Comparison of ENCODE assay signal across 23 cellular contexts in the genomic region with DNA sequence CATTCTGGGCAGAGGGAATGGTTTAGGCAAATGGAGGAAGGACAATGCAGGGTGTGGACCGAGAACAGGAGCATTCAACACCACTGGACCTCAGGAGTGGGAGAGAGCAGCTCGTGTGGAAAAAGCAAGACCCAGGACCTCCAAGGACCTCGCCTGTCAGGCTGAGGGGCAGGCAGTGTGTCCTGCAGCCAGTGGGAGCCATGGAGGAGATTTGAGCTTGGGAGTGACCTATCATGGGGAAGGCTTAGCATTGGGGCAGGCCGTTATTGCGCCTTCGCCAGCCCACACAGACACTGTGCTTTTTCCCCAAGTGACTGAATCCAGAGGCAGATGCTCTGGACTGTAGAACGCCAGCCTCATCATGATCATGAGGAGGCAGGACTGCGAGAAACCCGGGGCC. TPM values are rescaled to one million over a fixed set of nuclear protein-coding genes. Genes with fewer than 3 reads are reported as not detected.
"Had no signal": no experiment of that assay in that cellular context is flagged by ENCODE, and none has a peak within 500 bp of the region (broad histone marks: within the 10 kb centered on the region; RNA-seq: fewer than 3 reads in every experiment).

No MANE protein-coding gene starts in this region.

- H3K27ac Mint-ChIP-seq: activated CD4-positive, alpha-beta memory T cell treated with anti-CD3 and anti-CD28 coated beads, Interleukin-2, amount 10 ng/mL, durations not matched to agents 7 days and 5 days; activated CD4-positive, alpha-beta T cell treated with anti-CD3 and anti-CD28 coated beads for 36 hours; activated naive CD8-positive, alpha-beta T cell treated with anti-CD3 and anti-CD28 coated beads for 36 hours; endodermal cell; nephron progenitor cell; type B pancreatic cell had no signal

- H3K4me2 ChIP-seq: smooth muscle cell had no signal

- H3K4me3 Mint-ChIP-seq: activated CD4-positive, alpha-beta memory T cell treated with anti-CD3 and anti-CD28 coated beads, Interleukin-2, amount 10 ng/mL, durations not matched to agents 7 days and 5 days; activated CD4-positive, alpha-beta T cell treated with anti-CD3 and anti-CD28 coated beads for 36 hours; activated naive CD8-positive, alpha-beta T cell treated with anti-CD3 and anti-CD28 coated beads for 36 hours; activated T-cell treated with anti-CD3 and anti-CD28 coated beads, Interleukin-2, amount 50 U/mL, for 4 hours; central memory CD8-positive, alpha-beta T cell; endodermal cell; nephron progenitor cell; type B pancreatic cell had no signal

- H3K4me1 ChIP-seq: prostate gland, suprapubic skin had no signal

- H3K36me3 ChIP-seq: brain microvascular endothelial cell, gastroesophageal sphincter, prostate gland, suprapubic skin had no signal

- H3K9me3 ChIP-seq: gastroesophageal sphincter, prostate gland, suprapubic skin had no signal

- H3K36me3 Mint-ChIP-seq: activated naive CD8-positive, alpha-beta T cell treated with anti-CD3 and anti-CD28 coated beads for 36 hours; type B pancreatic cell had no signal

- H3K27ac ChIP-seq: brain microvascular endothelial cell, gastroesophageal sphincter, prostate gland, suprapubic skin had no signal

- H3K27me3 ChIP-seq: brain microvascular endothelial cell had no signal

- ATAC-seq: activated CD4-positive, alpha-beta T cell treated with anti-CD3 and anti-CD28 coated beads for 36 hours; activated T-cell treated with anti-CD3 and anti-CD28 coated beads, Interleukin-2, amount 50 U/mL, for 4 hours; gastroesophageal sphincter; right cardiac atrium; stimulated activated naive CD8-positive, alpha-beta T cell treated with anti-CD3 and anti-CD28 coated beads, Interleukin-15, Interleukin-2, amounts not matched to agents 100 U/mL and 50 U/mL, for 24 hours had no signal

- DNase-seq: activated CD4-positive, alpha-beta memory T cell treated with anti-CD3 and anti-CD28 coated beads, Interleukin-2, amount 10 ng/mL, durations not matched to agents 7 days and 5 days; activated CD4-positive, alpha-beta T cell treated with anti-CD3 and anti-CD28 coated beads for 36 hours; activated effector memory CD4-positive, alpha-beta T cell treated with anti-CD3 and anti-CD28 coated beads, Interleukin-2, amount 50 U/mL, for 16 hours; activated naive CD8-positive, alpha-beta T cell treated with anti-CD3 and anti-CD28 coated beads for 36 hours; activated T-cell treated with anti-CD3 and anti-CD28 coated beads, Interleukin-2, amount 50 U/mL, for 4 hours; brain microvascular endothelial cell; cortex of kidney; erythroblast; left colon; nephron progenitor cell; stimulated activated CD4-positive, alpha-beta T cell treated with anti-CD3 and anti-CD28 coated beads, Interleukin-4, amount 100 ng/mL, for 4 hours; stimulated activated CD8-positive, alpha-beta memory T cell treated with anti-CD3 and anti-CD28 coated beads, Interleukin-4, amount 100 ng/mL, for 48 hours; stimulated activated naive CD8-positive, alpha-beta T cell treated with anti-CD3 and anti-CD28 coated beads, Interleukin-15, Interleukin-2, amounts not matched to agents 100 U/mL and 50 U/mL, for 24 hours; T-helper 2 cell had no signal

- H3K27me3 Mint-ChIP-seq: activated CD4-positive, alpha-beta memory T cell treated with anti-CD3 and anti-CD28 coated beads, Interleukin-2, amount 10 ng/mL, durations not matched to agents 7 days and 5 days; activated CD4-positive, alpha-beta T cell treated with anti-CD3 and anti-CD28 coated beads for 36 hours; activated naive CD8-positive, alpha-beta T cell treated with anti-CD3 and anti-CD28 coated beads for 36 hours; central memory CD8-positive, alpha-beta T cell; type B pancreatic cell had no signal

- H3K9me3 Mint-ChIP-seq: activated CD4-positive, alpha-beta memory T cell treated with anti-CD3 and anti-CD28 coated beads, Interleukin-2, amount 10 ng/mL, durations not matched to agents 7 days and 5 days; activated naive CD8-positive, alpha-beta T cell treated with anti-CD3 and anti-CD28 coated beads for 36 hours; activated T-cell treated with anti-CD3 and anti-CD28 coated beads, Interleukin-2, amount 50 U/mL, for 4 hours; central memory CD8-positive, alpha-beta T cell; endodermal cell; nephron progenitor cell; type B pancreatic cell had no signal

- H3K4me3 ChIP-seq: gastroesophageal sphincter, lung, prostate gland, smooth muscle cell, suprapubic skin had no signal

RNA-seq across cellular contexts. Expression of a gene that starts 3.2 kb away (rescaled TPM):
- polyA plus RNA-seq: right cardiac atrium, smooth muscle cell had no signal
